Comparison of ENCODE assay signal across 10 cellular contexts in the genomic region with DNA sequence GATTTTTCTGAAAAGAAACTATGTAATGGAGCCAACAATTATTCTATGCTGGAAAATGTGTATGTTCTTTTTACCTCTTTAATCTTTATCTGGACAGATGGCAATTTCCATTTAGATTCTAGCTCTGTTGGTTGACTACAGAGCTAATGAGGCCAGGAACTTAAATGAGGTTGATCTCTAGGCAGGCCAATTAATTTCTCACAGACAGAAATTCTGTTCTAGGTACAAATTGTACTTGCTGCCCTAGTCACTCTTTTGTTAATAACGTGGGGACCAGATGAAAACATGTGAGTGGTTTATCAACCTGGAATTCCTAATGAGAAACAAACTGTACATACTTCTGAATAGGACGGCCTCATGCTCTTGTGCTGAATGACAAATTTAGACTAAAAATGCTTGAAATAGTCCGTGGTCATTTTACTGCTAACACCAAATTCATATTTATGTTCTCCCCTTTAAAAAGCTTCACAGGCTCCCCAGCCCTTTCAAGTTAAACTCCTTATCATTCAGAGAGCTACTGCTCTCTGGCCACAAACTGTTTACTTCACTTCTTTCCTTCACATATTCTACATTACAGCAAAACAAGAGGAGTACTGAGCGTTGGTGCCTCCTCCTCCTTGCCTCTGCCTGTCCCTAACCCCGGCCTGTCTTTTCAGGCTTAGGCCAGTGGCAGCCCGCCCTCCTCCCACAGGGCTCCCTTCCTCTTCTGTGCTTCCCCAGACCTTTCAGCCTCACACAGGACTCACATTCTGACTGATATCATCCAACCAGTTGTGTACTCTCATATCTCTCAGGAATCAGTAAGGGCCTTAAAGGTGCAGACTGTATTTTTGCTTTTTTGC. TPM values are rescaled to one million over a fixed set of nuclear protein-coding genes. Genes with fewer than 3 reads are reported as not detected.
A peak's percentile ranks its signal among the peaks of the same experiment; 100 is the strongest.
DNase-seq lines count a peak whose midpoint lies in the region; ATAC-seq and TF ChIP-seq lines count a peak whose summit lies in the region.
"Had no signal": no experiment of that assay in that cellular context is flagged by ENCODE, and none has a peak within 500 bp of the region (broad histone marks: within the 10 kb centered on the region; RNA-seq: fewer than 3 reads in every experiment).

No MANE protein-coding gene starts in this region.

- peaks cover 46% of the 10 kb centered on the region for H3K4me1 Mint-ChIP-seq in activated CD4-positive, alpha-beta memory T cell treated with anti-CD3 and anti-CD28 coated beads for 36 hours (ENCODE audit: low read depth)

- H3K4me1 ChIP-seq in skeletal muscle tissue (ENCODE audit: control insufficient read depth in 3 of 3, insufficient read depth in 3 of 3, low read length in 3 of 3), result peaks cover 9 to 13% (median 11%) of the 10 kb centered on the region in 3 donors
- H3K4me1 ChIP-seq: uterus had no signal

- POLR2A ChIA-PET in activated CD4-positive, alpha-beta memory T cell treated with anti-CD3 and anti-CD28 coated beads for 36 hours (lab: Charles Lee), result no interaction called here

- intact Hi-C loops in activated CD4-positive, alpha-beta memory T cell treated with anti-CD3 and anti-CD28 coated beads for 36 hours (cut with micrococcal nuclease), result loop anchor here (5.0 kb wide), 5 partner anchors 34 to 1409 kb away; no protein-coding TSS in a partner anchor
- intact Hi-C loops in left ventricle myocardium superior (cut with micrococcal nuclease), result loop anchor here (10.0 kb wide), 1 partner anchor 117 kb away; no protein-coding TSS in a partner anchor

- no peaks in the 10 kb centered on the region for H3K9me3 Mint-ChIP-seq in activated CD4-positive, alpha-beta memory T cell treated with anti-CD3 and anti-CD28 coated beads for 36 hours

- no peaks in the 10 kb centered on the region for H3K27me3 ChIP-seq in skeletal muscle tissue (ENCODE audit: control insufficient read depth in 3 of 3, insufficient read depth in 3 of 3, low read length in 3 of 3)
- H3K27me3 ChIP-seq: uterus had no signal

- no peaks in the 10 kb centered on the region for H3K27me3 Mint-ChIP-seq in activated CD4-positive, alpha-beta memory T cell treated with anti-CD3 and anti-CD28 coated beads for 36 hours

- DNase-seq in GM12864 (ENCODE audit: low read depth) (peak; percentile 25), HT1080 (ENCODE audit: low read depth) (peak; percentile 4), left ventricle myocardium superior (peak; percentile 73), hippocampal formation (lab: John Stamatoyannopoulos, UW) (no peak), occipital lobe (lab: John Stamatoyannopoulos, UW) (no peak)
- DNase-seq in activated CD4-positive, alpha-beta memory T cell treated with anti-CD3 and anti-CD28 coated beads for 36 hours, result peak; percentile 45

- H3K27ac Mint-ChIP-seq in activated CD4-positive, alpha-beta memory T cell treated with anti-CD3 and anti-CD28 coated beads for 36 hours, result no peak overlapping the region

- CTCF ChIA-PET in activated CD4-positive, alpha-beta memory T cell treated with anti-CD3 and anti-CD28 coated beads for 36 hours (lab: Charles Lee), result interaction anchor here (1.6 to 1.7 kb wide), 2 partner anchors 98 to 1575 kb away, joined by 4 to 5 read pairs; no protein-coding TSS in a partner anchor

- H3K27ac ChIP-seq in skeletal muscle tissue (ENCODE audit: low read depth, low read length), result peak overlapping the region; percentile 15
- H3K27ac ChIP-seq: KMS-11 had no signal

- peak overlapping the region; percentile 24 to 54 (median 52) for H3K9ac ChIP-seq in skeletal muscle tissue (ENCODE audit: low read depth in 1 of 3, low read length in 3 of 3)
- H3K9ac ChIP-seq: KMS-11 had no signal

- ATAC-seq in GM21528 (IDR thresholded peaks at IDR 0.05; ENCODE audit: low FRiP score, unreplicated experiment), result peak; percentile 80
- peak; percentile 87 for ATAC-seq in left ventricle myocardium superior

- H3K4me3 Mint-ChIP-seq in activated CD4-positive, alpha-beta memory T cell treated with anti-CD3 and anti-CD28 coated beads for 36 hours, result no peak overlapping the region

- H3K4me3 ChIP-seq in GM12864 (ENCODE audit: low read depth, low read length) (no peak overlapping the region), skeletal muscle tissue (ENCODE audit: low read length in 3 of 3) (no peak overlapping the region)
- H3K4me3 ChIP-seq: uterus had no signal

- peaks cover 9% of the 10 kb centered on the region for H3K36me3 Mint-ChIP-seq in activated CD4-positive, alpha-beta memory T cell treated with anti-CD3 and anti-CD28 coated beads for 36 hours

- TF ChIP-seq CTCF in GM12864 (IDR thresholded peaks at IDR 0.05; ENCODE audit: low read depth, low read length, missing control alignments), result no peak

- H3K36me3 ChIP-seq in skeletal muscle tissue (ENCODE audit: control insufficient read depth in 3 of 3, insufficient read depth in 3 of 3, low read length in 3 of 3), result peaks cover 0 to 4% (median 0%) of the 10 kb centered on the region in 3 donors
- H3K36me3 ChIP-seq: uterus had no signal

- no peaks in the 10 kb centered on the region for H3K9me3 ChIP-seq in skeletal muscle tissue (ENCODE audit: control insufficient read depth in 3 of 3, low read length in 3 of 3)
- H3K9me3 ChIP-seq: uterus had no signal

RNA-seq across cellular contexts. Expression of gene DTNBP1, which starts 41.4 kb away (rescaled TPM):
- 3.3 and 11.9 TPM in 2 replicates for total RNA-seq in HT1080 (2014; rRNA removed; shearing (Covaris generic))
- polyA plus RNA-seq in HT1080 (2015; cell fraction: cytosol; rRNA removed), result 13.3 and 14.3 TPM in 2 replicates
- polyA plus RNA-seq in HT1080 (2015; cell fraction: nucleus; rRNA removed), result 12.1 and 12.8 TPM in 2 replicates
- 10 to 100 TPM; 22.9 to 24.3 TPM for total RNA-seq in activated CD4-positive, alpha-beta memory T cell treated with anti-CD3 and anti-CD28 coated beads for 36 hours
- 27.0 TPM for total RNA-seq in left ventricle myocardium superior
- total RNA-seq in skeletal muscle tissue, result 15.1 TPM
- total RNA-seq in occipital lobe, result 5.9 TPM

Comparison
In these comparisons a context has a peak if more than half of its experiments do, and no peak if none do; other contexts are left out.
1. DNase-seq: peak in GM12864 (single experiment), HT1080 (single experiment), activated CD4-positive, alpha-beta memory T cell treated with anti-CD3 and anti-CD28 coated beads for 36 hours (single experiment) and left ventricle myocardium superior (single experiment); none in hippocampal formation (0 of 2) and occipital lobe (single experiment).